11 cellular contexts compared by ENCODE assay signal in the genomic region with DNA sequence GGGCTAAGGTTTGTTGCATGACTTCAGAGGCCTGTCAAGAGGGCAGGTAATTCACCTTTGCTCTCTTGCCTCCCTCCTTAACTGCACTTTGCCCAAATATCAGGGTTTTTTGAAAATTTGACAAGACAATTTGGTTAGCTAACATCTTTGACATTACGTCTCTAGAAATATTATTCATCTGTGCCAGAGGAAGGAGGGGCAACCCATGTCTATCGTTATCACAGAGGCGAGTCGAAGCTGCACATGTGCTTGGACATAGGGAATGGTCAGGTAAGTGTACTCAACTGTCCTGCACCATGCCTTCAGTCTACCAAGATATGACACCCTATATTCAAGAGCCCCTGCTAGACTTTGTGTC. TPM values are rescaled to one million over a fixed set of nuclear protein-coding genes. Genes with fewer than 3 reads are reported as not detected.
DNase-seq lines count a peak whose midpoint lies in the region; ATAC-seq and TF ChIP-seq lines count a peak whose summit lies in the region.
"Had no signal": no experiment of that assay in that cellular context is flagged by ENCODE, and none has a peak within 500 bp of the region (broad histone marks: within the 10 kb centered on the region; RNA-seq: fewer than 3 reads in every experiment).

No MANE protein-coding gene starts in this region.

- CTCF ChIA-PET in activated CD8-positive, alpha-beta T cell treated with anti-CD3 and anti-CD28 coated beads for 36 hours (lab: Charles Lee): interaction anchor here (0.8 to 5.1 kb wide), 20 partner anchors 10 to 592 kb away, joined by 3 to 49 read pairs (median 4); a partner anchor contains a TSS

- no peaks in the 10 kb centered on the region for H3K36me3 ChIP-seq in testis (ENCODE audit: low read depth, missing control alignments)

- H3K36me3 Mint-ChIP-seq in activated CD4-positive, alpha-beta T cell treated with anti-CD3 and anti-CD28 coated beads, Interleukin-2, amount 10 ng/mL, durations not matched to agents 24 days and 14 days (ENCODE audit: low read depth): peaks cover 18% of the 10 kb centered on the region
- H3K36me3 Mint-ChIP-seq in activated CD8-positive, alpha-beta T cell treated with anti-CD3 and anti-CD28 coated beads for 36 hours (ENCODE audit: low read depth): peaks cover 23% of the 10 kb centered on the region

- no peaks in the 10 kb centered on the region for H3K9me3 Mint-ChIP-seq in activated CD4-positive, alpha-beta T cell treated with anti-CD3 and anti-CD28 coated beads, Interleukin-2, amount 10 ng/mL, durations not matched to agents 24 days and 14 days
- H3K9me3 Mint-ChIP-seq in activated CD8-positive, alpha-beta T cell treated with anti-CD3 and anti-CD28 coated beads for 36 hours: no peaks in the 10 kb centered on the region

- POLR2A ChIA-PET in activated CD8-positive, alpha-beta T cell treated with anti-CD3 and anti-CD28 coated beads for 36 hours (lab: Charles Lee): no interaction called here

- no peak for DNase-seq in activated CD4-positive, alpha-beta T cell treated with anti-CD3 and anti-CD28 coated beads, Interleukin-2, amount 10 ng/mL, durations not matched to agents 24 days and 14 days
- DNase-seq in activated CD4-positive, alpha-beta T cell treated with anti-CD3 and anti-CD28 coated beads for 4 hours: no peak
- DNase-seq in activated CD8-positive, alpha-beta T cell treated with anti-CD3 and anti-CD28 coated beads for 36 hours: no peak
- DNase-seq in fibroblast of the aortic adventitia (ENCODE audit: low read depth): no peak
- DNase-seq in testis: no peak
- no peak for DNase-seq in D341Med (ENCODE audit: low spot score)
- no peak for DNase-seq in mucosa of gallbladder (ENCODE audit: low spot score)
- DNase-seq in NCI-H2227 treated with DMSO at 0.1 percent for 48 hours (lab: John Stamatoyannopoulos, UW): no peak

- no peaks in the 10 kb centered on the region for H3K9me3 ChIP-seq in testis

- H3K27me3 ChIP-seq in testis: no peaks in the 10 kb centered on the region

- peak overlapping the region; percentile 70 for H3K4me3 Mint-ChIP-seq in activated CD4-positive, alpha-beta T cell treated with anti-CD3 and anti-CD28 coated beads, Interleukin-2, amount 10 ng/mL, durations not matched to agents 24 days and 14 days
- H3K4me3 Mint-ChIP-seq in activated CD8-positive, alpha-beta T cell treated with anti-CD3 and anti-CD28 coated beads for 36 hours: peak overlapping the region; percentile 59

- H3K4me3 ChIP-seq in fibroblast of the aortic adventitia (ENCODE audit: low read depth, low read length): peak overlapping the region; percentile 29
- H3K4me3 ChIP-seq in testis: no peak overlapping the region

- peak overlapping the region; percentile 71 to 89 for H3K27ac ChIP-seq in testis

- peaks cover 5% of the 10 kb centered on the region for H3K27me3 Mint-ChIP-seq in activated CD4-positive, alpha-beta T cell treated with anti-CD3 and anti-CD28 coated beads, Interleukin-2, amount 10 ng/mL, durations not matched to agents 24 days and 14 days
- no peaks in the 10 kb centered on the region for H3K27me3 Mint-ChIP-seq in activated CD8-positive, alpha-beta T cell treated with anti-CD3 and anti-CD28 coated beads for 36 hours

- H3K4me1 ChIP-seq in testis: peaks cover 32% of the 10 kb centered on the region

- H3K4me1 Mint-ChIP-seq in activated CD4-positive, alpha-beta T cell treated with anti-CD3 and anti-CD28 coated beads, Interleukin-2, amount 10 ng/mL, durations not matched to agents 24 days and 14 days: peaks cover 28% of the 10 kb centered on the region
- H3K4me1 Mint-ChIP-seq in activated CD8-positive, alpha-beta T cell treated with anti-CD3 and anti-CD28 coated beads for 36 hours (ENCODE audit: low read depth): peaks cover 32% of the 10 kb centered on the region

- intact Hi-C loops in activated CD4-positive, alpha-beta T cell treated with anti-CD3 and anti-CD28 coated beads, Interleukin-2, amount 10 ng/mL, durations not matched to agents 24 days and 14 days (cut with micrococcal nuclease): loop anchor here (1.0 to 5.0 kb wide), 5 partner anchors 45 to 223 kb away; a partner anchor contains a TSS
- intact Hi-C loops in activated CD8-positive, alpha-beta T cell treated with anti-CD3 and anti-CD28 coated beads for 36 hours (cut with micrococcal nuclease): loop anchor here (5.0 to 10.0 kb wide), 2 partner anchors 48 to 220 kb away; a partner anchor contains a TSS
- intact Hi-C loops in testis (cut with DNase I; ENCODE audit: low total_unique reads): loop anchor here (5.0 kb wide), 1 partner anchor 232 kb away; a partner anchor contains a TSS

- 49 to 51% methylated on average over 4 of the region's 4 CpGs for WGBS in testis, 2 donors

- no peak for ATAC-seq in activated CD8-positive, alpha-beta T cell treated with anti-CD3 and anti-CD28 coated beads for 36 hours

- H3K27ac Mint-ChIP-seq in activated CD4-positive, alpha-beta T cell treated with anti-CD3 and anti-CD28 coated beads, Interleukin-2, amount 10 ng/mL, durations not matched to agents 24 days and 14 days: peak overlapping the region; percentile 80
- H3K27ac Mint-ChIP-seq in activated CD8-positive, alpha-beta T cell treated with anti-CD3 and anti-CD28 coated beads for 36 hours: peak overlapping the region; percentile 82

- TF ChIP-seq CTCF in activated CD8-positive, alpha-beta T cell treated with anti-CD3 and anti-CD28 coated beads for 36 hours (IDR thresholded peaks at IDR 0.05): no peak
- no peak for TF ChIP-seq CTCF in fibroblast of the aortic adventitia (IDR thresholded peaks at IDR 0.05; ENCODE audit: insufficient read depth, low read length)
- no peak for TF ChIP-seq CTCF in testis (IDR thresholded peaks at IDR 0.05)

- TF ChIP-seq POLR2A in testis (IDR thresholded peaks at IDR 0.05): no peak

RNA-seq across cellular contexts. Expression of a gene that starts 3.7 kb away (rescaled TPM):
- 25.1 and 31.7 TPM in 2 replicates for total RNA-seq in activated CD4-positive, alpha-beta T cell treated with anti-CD3 and anti-CD28 coated beads, Interleukin-2, amount 10 ng/mL, durations not matched to agents 24 days and 14 days
- 10 to 100 TPM; 27.8 to 28.2 TPM for total RNA-seq in activated CD8-positive, alpha-beta T cell treated with anti-CD3 and anti-CD28 coated beads for 36 hours
- 22.1 and 32.7 TPM in 2 replicates for total RNA-seq in fibroblast of the aortic adventitia (ENCODE audit: low replicate concordance)
- total RNA-seq in testis: 10 to 100 TPM; 38.5 to 40.4 TPM
- polyA plus RNA-seq in testis (ENCODE audit: insufficient read depth, low read depth, low replicate concordance): 30.9 TPM
- total RNA-seq in mucosa of gallbladder: 29.8 TPM

RNA-seq across cellular contexts. Expression of a gene that starts 18.1 kb away (rescaled TPM):
- not detected in 2 replicates for total RNA-seq in activated CD4-positive, alpha-beta T cell treated with anti-CD3 and anti-CD28 coated beads, Interleukin-2, amount 10 ng/mL, durations not matched to agents 24 days and 14 days
- not detected for total RNA-seq in activated CD8-positive, alpha-beta T cell treated with anti-CD3 and anti-CD28 coated beads for 36 hours
- total RNA-seq in fibroblast of the aortic adventitia (ENCODE audit: low replicate concordance): not detected in 2 replicates
- 1 to 10 TPM; 1.4 to 1.7 TPM for total RNA-seq in testis
- 5.9 TPM for polyA plus RNA-seq in testis (ENCODE audit: insufficient read depth, low read depth, low replicate concordance)
- total RNA-seq in mucosa of gallbladder: not detected
- total RNA-seq: epithelial cell of proximal tubule, posterior vena cava had no signal
- polyA plus RNA-seq: adipose tissue had no signal

RNA-seq across cellular contexts. Expression of a gene that starts 28.2 kb away (rescaled TPM):
- not detected in 2 replicates for total RNA-seq in activated CD4-positive, alpha-beta T cell treated with anti-CD3 and anti-CD28 coated beads, Interleukin-2, amount 10 ng/mL, durations not matched to agents 24 days and 14 days
- total RNA-seq in activated CD8-positive, alpha-beta T cell treated with anti-CD3 and anti-CD28 coated beads for 36 hours: not detected
- total RNA-seq in fibroblast of the aortic adventitia (ENCODE audit: low replicate concordance): not detected in 2 replicates
- total RNA-seq in testis: not detected
- polyA plus RNA-seq in testis (ENCODE audit: insufficient read depth, low read depth, low replicate concordance): not detected
- not detected for total RNA-seq in mucosa of gallbladder
- total RNA-seq: epithelial cell of proximal tubule, posterior vena cava had no signal

RNA-seq across cellular contexts. Expression of a gene that starts 49.6 kb away (rescaled TPM):
- 25.2 and 26.5 TPM in 2 replicates for total RNA-seq in activated CD4-positive, alpha-beta T cell treated with anti-CD3 and anti-CD28 coated beads, Interleukin-2, amount 10 ng/mL, durations not matched to agents 24 days and 14 days
- total RNA-seq in activated CD8-positive, alpha-beta T cell treated with anti-CD3 and anti-CD28 coated beads for 36 hours: 10 to 100 TPM; 14.6 to 16.3 TPM
- total RNA-seq in fibroblast of the aortic adventitia (ENCODE audit: low replicate concordance): 28.5 and 57.8 TPM in 2 replicates
- 10 to 100 TPM; 43.3 to 43.5 TPM for total RNA-seq in testis
- polyA plus RNA-seq in testis (ENCODE audit: insufficient read depth, low read depth, low replicate concordance): 55.0 TPM
- 50.9 TPM for total RNA-seq in mucosa of gallbladder
